1 cellular context compared by ENCODE assay signal in genomic region chr7:42960762-42961161, GRCh38.
TF ChIP-seq lines count a peak whose summit lies in the region.

No MANE protein-coding gene starts in this region.

TF ChIP-seq in GM12878, 131 proteins besides CTCF, POLR2A, EP300 and RAD21 (continued from another document):
- no peak for TF ChIP-seq ZNF687 (IDR thresholded peaks at IDR 0.05)
- no peak for TF ChIP-seq CREM (IDR thresholded peaks at IDR 0.05; ENCODE audit: low read depth)
- TF ChIP-seq IKZF1 (conservative IDR thresholded peaks at IDR 0.05): 0 out of 2 replicates have a peak, but pooled peaks have one; percentile 34
- no peak for TF ChIP-seq NFXL1 (IDR thresholded peaks at IDR 0.05; ENCODE audit: borderline replicate concordance)
- TF ChIP-seq TCF12 (IDR thresholded peaks at IDR 0.05; ENCODE audit: low read depth, low read length): 0 out of 2 replicates have a peak, but pooled peaks have one; percentile 33
- peak; percentile 24 for TF ChIP-seq MEF2B (IDR thresholded peaks at IDR 0.05; ENCODE audit: partially characterized antibody, poor library complexity, severe bottlenecking)
